ENCODE assay signal across 8 cellular contexts in genomic region chr2:199459286-199460100, GRCh38. TPM values are rescaled to one million over a fixed set of nuclear protein-coding genes. Genes with fewer than 3 reads are reported as not detected.
DNase-seq lines count a peak whose midpoint lies in the region; ATAC-seq, FAIRE-seq and TF ChIP-seq lines count a peak whose summit lies in the region.

No MANE protein-coding gene starts in this region.

- H4K20me1 ChIP-seq in smooth muscle cell (ENCODE audit: low read depth), result peaks cover 14% of the 10 kb centered on the region

- H3K9me3 ChIP-seq in kidney (ENCODE audit: control insufficient read depth in 1 of 2, low read length in 2 of 2) (no peaks in the 10 kb centered on the region), smooth muscle cell (replicated peaks; ENCODE audit: low read depth) (no peaks in the 10 kb centered on the region)

- peaks cover 78% of the 10 kb centered on the region for H3K27me3 ChIP-seq in smooth muscle cell (ENCODE audit: low read depth)

- ATAC-seq in HG02943 (IDR thresholded peaks at IDR 0.05; ENCODE audit: low read depth, unreplicated experiment), result peak; percentile 35
- peak; percentile 51 for ATAC-seq in activated B cell treated with CpG ODN at 0.5 μM for 24 hours (ENCODE audit: low read depth)
- no peak for ATAC-seq in HG03457 (IDR thresholded peaks at IDR 0.05; ENCODE audit: unreplicated experiment)

- H3K27ac Mint-ChIP-seq in activated B cell treated with CpG ODN at 0.5 μM for 24 hours, result peak overlapping the region; percentile 73

- peaks cover 33% of the 10 kb centered on the region for H3K4me1 Mint-ChIP-seq in activated B cell treated with CpG ODN at 0.5 μM for 24 hours

- H3K36me3 Mint-ChIP-seq in activated B cell treated with CpG ODN at 0.5 μM for 24 hours (ENCODE audit: low read depth), result peaks cover 2% of the 10 kb centered on the region

- peak; percentile 96 for DNase-seq in NCI-H2227 (lab: John Stamatoyannopoulos, UW; ENCODE audit: unreplicated experiment)
- DNase-seq in activated B cell treated with CpG ODN at 0.5 μM for 24 hours, result peak; percentile 66
- peak; percentile 94 for DNase-seq in kidney
- DNase-seq in smooth muscle cell (lab: John Stamatoyannopoulos, UW; ENCODE audit: unreplicated experiment), result peak; percentile 66

- peaks cover 4% of the 10 kb centered on the region for H3K9me3 Mint-ChIP-seq in activated B cell treated with CpG ODN at 0.5 μM for 24 hours

- no peaks in the 10 kb centered on the region for H3K36me3 ChIP-seq in kidney (ENCODE audit: control insufficient read depth in 1 of 2, insufficient read depth in 2 of 2, low read length in 2 of 2)
- H3K36me3 ChIP-seq in smooth muscle cell (ENCODE audit: low read depth), result no peaks in the 10 kb centered on the region

- no peaks in the 10 kb centered on the region for H3K79me2 ChIP-seq in smooth muscle cell (ENCODE audit: low read depth)

- under 1% methylated on average over 56 of the region's 70 CpGs for WGBS in smooth muscle cell (ENCODE audit: low lambda C conversion rate)

- H3K27ac ChIP-seq in cingulate gyrus (ENCODE audit: low read depth, low read length), result peak overlapping the region; percentile 77
- H3K27ac ChIP-seq in kidney (ENCODE audit: low read depth in 2 of 2, low read length in 2 of 2), result peak overlapping the region; percentile 23 to 74
- H3K27ac ChIP-seq in smooth muscle cell (ENCODE audit: low read depth), result peak overlapping the region; percentile 16

- intact Hi-C loops in activated B cell treated with CpG ODN at 0.5 μM for 24 hours (cut with micrococcal nuclease) (loop anchor here (10.0 kb wide), 1 partner anchor 395 kb away; the partner anchor contains the start of gene FTCDNL1), kidney (cut with DNase I) (no loop called here)

- FAIRE-seq in kidney (lab: Jason Lieb, UNC), result no peak

- H3K4me3 ChIP-seq in GM12875 (ENCODE audit: low read depth, low read length) (peak overlapping the region; percentile 68), kidney (ENCODE audit: low read length in 2 of 2) (peak overlapping the region; percentile 93 to 97), smooth muscle cell (peak overlapping the region; percentile 71)

- CTCF ChIA-PET in activated B cell treated with CpG ODN at 0.5 μM for 24 hours (lab: Charles Lee), result no interaction called here

- H3K9ac ChIP-seq in kidney (ENCODE audit: low read length in 2 of 2), result peak overlapping the region; percentile 63 to 81
- peak overlapping the region; percentile 38 for H3K9ac ChIP-seq in smooth muscle cell (ENCODE audit: low read depth)

- H3K4me2 ChIP-seq in smooth muscle cell, result peak overlapping the region; percentile 91

- peak overlapping the region; percentile 87 for H2AFZ ChIP-seq in smooth muscle cell (ENCODE audit: low read depth)

- POLR2A ChIA-PET in activated B cell treated with CpG ODN at 0.5 μM for 24 hours (lab: Charles Lee), result interaction anchor here (1.3 kb wide), 1 partner anchor 10 kb away, joined by 3 read pairs; no protein-coding TSS in a partner anchor

- no peak for TF ChIP-seq CTCF in GM12875 (IDR thresholded peaks at IDR 0.05; ENCODE audit: borderline replicate concordance, insufficient read depth, low read depth, low read length)
- TF ChIP-seq CTCF in activated B cell treated with CpG ODN at 0.5 μM for 24 hours (IDR thresholded peaks at IDR 0.05), result no peak
- peak; percentile 17 for TF ChIP-seq CTCF in kidney (IDR thresholded peaks at IDR 0.05; ENCODE audit: borderline replicate concordance, extremely low read depth, insufficient read depth)
- no peak for TF ChIP-seq CTCF in smooth muscle cell (IDR thresholded peaks at IDR 0.05; ENCODE audit: borderline replicate concordance, insufficient read depth, poor library complexity, severe bottlenecking)

- H3K27me3 Mint-ChIP-seq in activated B cell treated with CpG ODN at 0.5 μM for 24 hours, result peaks cover 41% of the 10 kb centered on the region

- H3K4me3 Mint-ChIP-seq in activated B cell treated with CpG ODN at 0.5 μM for 24 hours, result peak overlapping the region; percentile 93

- H3K4me1 ChIP-seq in kidney (ENCODE audit: control insufficient read depth in 1 of 2, insufficient read depth in 1 of 2, low read depth in 1 of 2, low read length in 2 of 2) (peaks cover 13 to 18% of the 10 kb centered on the region in 2 donors), smooth muscle cell (ENCODE audit: low read depth) (peaks cover 30% of the 10 kb centered on the region)

- H3F3A ChIP-seq in smooth muscle cell (ENCODE audit: low read depth), result no peaks in the 10 kb centered on the region

RNA-seq across cellular contexts. Expression of gene SATB2, which starts 1.8 kb away (rescaled TPM):
- 0.34 and 0.67 TPM in 2 replicates for total RNA-seq in activated B cell treated with CpG ODN at 0.5 μM for 24 hours
- total RNA-seq in kidney, result 17.5 TPM
- 1.3 TPM for polyA plus RNA-seq in kidney (ENCODE audit: insufficient read depth, low read depth, low replicate concordance)
- 2.0 and 12.5 TPM in 2 replicates for total RNA-seq in smooth muscle cell
- polyA plus RNA-seq in smooth muscle cell, result 0.47 and 0.73 TPM in 2 replicates

Comparison
In these comparisons a context has a peak if more than half of its experiments do, and no peak if none do; other contexts are left out.
1. H3K27ac ChIP-seq: peak in every context shown above with its lines; median percentile 77 in cingulate gyrus; 48 in kidney; 16 in smooth muscle cell.